Comparison of ENCODE assay signal across 1 cellular context in the genomic region with DNA sequence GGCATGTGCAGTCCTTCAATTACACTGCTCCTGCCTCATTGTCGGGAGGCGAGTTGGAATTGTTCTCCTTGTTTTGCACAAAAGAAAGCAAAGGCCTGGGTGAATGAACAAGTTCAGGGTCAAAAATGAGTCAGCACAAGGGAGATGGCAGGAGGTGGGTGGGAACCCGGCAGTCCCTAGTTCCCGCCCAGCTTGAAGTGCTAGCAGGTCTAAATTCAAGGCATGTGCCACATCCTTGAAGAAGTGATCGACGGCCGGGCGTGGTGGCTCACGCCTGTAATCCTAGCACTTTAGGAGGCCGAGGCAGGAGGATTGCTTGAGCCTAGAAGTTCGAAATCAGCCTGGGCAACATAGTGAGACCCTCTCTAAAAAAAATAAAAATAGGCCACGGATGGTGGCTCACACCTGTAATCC.
TF ChIP-seq lines count a peak whose summit lies in the region.

No MANE protein-coding gene starts in this region.

TF ChIP-seq in K562, 482 proteins besides CTCF, POLR2A, EP300 and RAD21 (continued from another document):
- peak; percentile 77 for TF ChIP-seq TAF1 (IDR thresholded peaks at IDR 0.05; ENCODE audit: control insufficient read depth, extremely low read depth, insufficient read depth, low read length, severe bottlenecking)
- TF ChIP-seq CBX5 (IDR thresholded peaks at IDR 0.05; ENCODE audit: borderline replicate concordance, low read depth) = no peak
- TF ChIP-seq BCL6 (CRISPR knock-in tag; IDR thresholded peaks at IDR 0.05) = no peak
- no peak for TF ChIP-seq ZNF75A (CRISPR knock-in tag; IDR thresholded peaks at IDR 0.05)
- no peak for TF ChIP-seq CSDE1 (IDR thresholded peaks at IDR 0.05)
- no peak for TF ChIP-seq ZBED1 (IDR thresholded peaks at IDR 0.05)
- TF ChIP-seq NR2C2 (CRISPR knock-in tag; IDR thresholded peaks at IDR 0.05) = no peak
- peak; percentile 58 for TF ChIP-seq NR2C2 (tag; IDR thresholded peaks at IDR 0.05)
- TF ChIP-seq SAFB (IDR thresholded peaks at IDR 0.05; ENCODE audit: borderline replicate concordance, low read depth, low read length) = no peak
- peak; percentile 65 for TF ChIP-seq SMAD4 (CRISPR knock-in tag; conservative IDR thresholded peaks at IDR 0.05)
- TF ChIP-seq, protein P1, sequence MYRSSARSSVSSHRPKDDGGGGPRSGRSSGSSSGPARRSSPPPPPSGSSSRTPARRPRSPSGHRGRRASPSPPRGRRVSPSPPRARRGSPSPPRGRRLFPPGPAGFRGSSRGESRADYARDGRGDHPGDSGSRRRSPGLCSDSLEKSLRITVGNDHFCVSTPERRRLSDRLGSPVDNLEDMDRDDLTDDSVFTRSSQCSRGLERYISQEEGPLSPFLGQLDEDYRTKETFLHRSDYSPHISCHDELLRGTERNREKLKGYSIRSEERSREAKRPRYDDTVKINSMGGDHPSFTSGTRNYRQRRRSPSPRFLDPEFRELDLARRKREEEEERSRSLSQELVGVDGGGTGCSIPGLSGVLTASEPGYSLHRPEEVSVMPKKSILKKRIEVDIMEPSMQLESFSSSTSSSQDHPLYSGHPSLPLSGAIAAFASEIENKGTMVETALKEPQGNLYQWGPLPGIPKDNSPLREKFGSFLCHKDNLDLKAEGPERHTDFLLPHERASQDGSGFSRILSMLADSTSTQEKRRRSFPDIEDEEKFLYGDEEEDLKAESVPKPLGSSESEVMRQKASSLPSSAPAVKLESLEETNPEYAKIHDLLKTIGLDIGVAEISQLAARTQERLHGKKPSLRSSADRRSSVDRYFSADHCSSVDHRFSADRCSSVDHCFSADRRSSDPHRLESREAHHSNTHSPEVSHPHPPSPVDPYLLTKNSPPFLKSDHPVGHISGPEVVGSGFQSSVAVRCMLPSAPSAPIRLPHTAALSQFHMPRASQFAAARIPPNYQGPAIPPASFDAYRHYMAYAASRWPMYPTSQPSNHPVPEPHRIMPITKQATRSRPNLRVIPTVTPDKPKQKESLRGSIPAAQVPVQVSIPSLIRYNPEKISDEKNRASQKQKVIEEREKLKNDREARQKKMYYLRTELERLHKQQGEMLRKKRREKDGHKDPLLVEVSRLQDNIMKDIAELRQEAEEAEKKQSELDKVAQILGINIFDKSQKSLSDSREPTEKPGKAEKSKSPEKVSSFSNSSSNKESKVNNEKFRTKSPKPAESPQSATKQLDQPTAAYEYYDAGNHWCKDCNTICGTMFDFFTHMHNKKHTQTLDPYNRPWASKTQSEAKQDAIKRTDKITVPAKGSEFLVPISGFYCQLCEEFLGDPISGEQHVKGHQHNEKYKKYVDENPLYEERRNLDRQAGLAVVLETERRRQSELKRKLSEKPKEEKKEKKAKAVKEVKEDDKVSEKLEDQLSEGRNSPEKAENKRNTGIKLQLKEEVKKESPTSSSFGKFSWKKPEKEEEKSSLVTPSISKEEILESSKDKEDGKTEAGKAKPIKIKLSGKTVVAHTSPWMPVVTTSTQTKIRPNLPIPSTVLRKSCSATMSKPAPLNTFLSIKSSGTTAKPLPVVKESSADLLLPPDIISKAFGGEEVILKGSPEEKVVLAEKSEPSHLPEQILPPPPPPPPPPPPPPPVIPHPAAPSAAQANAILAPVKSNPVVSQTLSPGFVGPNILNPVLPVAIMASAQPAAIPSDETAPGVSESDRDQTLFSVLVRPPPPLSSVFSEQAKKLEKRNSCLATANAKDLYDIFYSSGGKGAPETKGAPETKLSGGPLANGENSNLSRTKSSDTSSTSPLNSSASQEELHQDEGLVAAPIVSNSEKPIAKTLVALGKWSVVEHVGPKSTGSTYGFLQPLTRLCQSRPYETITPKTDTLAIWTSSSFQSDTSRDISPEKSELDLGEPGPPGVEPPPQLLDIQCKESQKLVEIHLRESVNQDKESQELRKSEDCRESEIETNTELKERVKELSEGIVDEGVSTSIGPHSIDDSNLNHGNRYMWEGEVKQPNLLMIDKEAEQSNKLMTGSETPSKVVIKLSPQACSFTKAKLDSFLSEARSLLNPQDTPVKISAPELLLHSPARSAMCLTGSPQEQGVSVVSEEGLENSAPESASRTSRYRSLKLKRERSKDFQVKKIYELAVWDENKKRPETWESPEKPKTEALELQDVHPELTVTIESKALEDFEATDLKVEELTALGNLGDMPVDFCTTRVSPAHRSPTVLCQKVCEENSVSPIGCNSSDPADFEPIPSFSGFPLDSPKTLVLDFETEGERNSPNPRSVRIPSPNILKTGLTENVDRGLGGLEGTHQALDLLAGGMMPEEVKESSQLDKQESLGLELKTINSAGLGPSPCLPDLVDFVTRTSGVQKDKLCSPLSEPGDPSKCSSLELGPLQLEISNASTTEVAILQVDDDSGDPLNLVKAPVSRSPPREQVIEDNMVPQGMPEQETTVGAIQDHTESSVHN (IDR thresholded peaks at IDR 0.05; ENCODE audit: borderline replicate concordance in 1 of 2, low read depth in 1 of 2) = no peak
- peak; percentile 26 for TF ChIP-seq NEUROD1 (IDR thresholded peaks at IDR 0.05; ENCODE audit: borderline replicate concordance, low read depth, low read length, partially characterized antibody)
- TF ChIP-seq ARNT (IDR thresholded peaks at IDR 0.05) = peak in 1 of 2 experiments; percentile 51; a peak in 1 of 4 replicates
- peak; percentile 84 for TF ChIP-seq BCOR (IDR thresholded peaks at IDR 0.05)
- no peak for TF ChIP-seq LEF1 (IDR thresholded peaks at IDR 0.05)
- no peak for TF ChIP-seq MYNN (IDR thresholded peaks at IDR 0.05)
- no peak for TF ChIP-seq MYNN (CRISPR knock-in tag; IDR thresholded peaks at IDR 0.05)
- TF ChIP-seq ZNF717 (CRISPR knock-in tag; IDR thresholded peaks at IDR 0.05) = no peak
- TF ChIP-seq, protein P2, sequence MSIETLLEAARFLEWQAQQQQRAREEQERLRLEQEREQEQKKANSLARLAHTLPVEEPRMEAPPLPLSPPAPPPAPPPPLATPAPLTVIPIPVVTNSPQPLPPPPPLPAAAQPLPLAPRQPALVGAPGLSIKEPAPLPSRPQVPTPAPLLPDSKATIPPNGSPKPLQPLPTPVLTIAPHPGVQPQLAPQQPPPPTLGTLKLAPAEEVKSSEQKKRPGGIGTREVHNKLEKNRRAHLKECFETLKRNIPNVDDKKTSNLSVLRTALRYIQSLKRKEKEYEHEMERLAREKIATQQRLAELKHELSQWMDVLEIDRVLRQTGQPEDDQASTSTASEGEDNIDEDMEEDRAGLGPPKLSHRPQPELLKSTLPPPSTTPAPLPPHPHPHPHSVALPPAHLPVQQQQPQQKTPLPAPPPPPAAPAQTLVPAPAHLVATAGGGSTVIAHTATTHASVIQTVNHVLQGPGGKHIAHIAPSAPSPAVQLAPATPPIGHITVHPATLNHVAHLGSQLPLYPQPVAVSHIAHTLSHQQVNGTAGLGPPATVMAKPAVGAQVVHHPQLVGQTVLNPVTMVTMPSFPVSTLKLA (conservative IDR thresholded peaks at IDR 0.05) = 0 out of 4 replicates have a peak, but pooled peaks of 1 of the 2 experiments have one; percentile 28
- TF ChIP-seq PREB (CRISPR knock-in tag; IDR thresholded peaks at IDR 0.05) = no peak
- TF ChIP-seq NBN (IDR thresholded peaks at IDR 0.05; ENCODE audit: low read depth) = no peak
- TF ChIP-seq ILF3 (IDR thresholded peaks at IDR 0.05; ENCODE audit: borderline replicate concordance) = no peak
- TF ChIP-seq MCM3 (IDR thresholded peaks at IDR 0.05) = no peak
- TF ChIP-seq, protein P3, sequence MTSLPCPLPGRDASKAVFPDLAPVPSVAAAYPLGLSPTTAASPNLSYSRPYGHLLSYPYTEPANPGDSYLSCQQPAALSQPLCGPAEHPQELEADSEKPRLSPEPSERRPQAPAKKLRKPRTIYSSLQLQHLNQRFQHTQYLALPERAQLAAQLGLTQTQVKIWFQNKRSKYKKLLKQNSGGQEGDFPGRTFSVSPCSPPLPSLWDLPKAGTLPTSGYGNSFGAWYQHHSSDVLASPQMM (CRISPR knock-in tag; IDR thresholded peaks at IDR 0.05) = no peak
- TF ChIP-seq PRMT5 (CRISPR knock-in tag; IDR thresholded peaks at IDR 0.05) = no peak
- peak in 1 of 2 experiments; percentile 54; a peak in 1 of 4 replicates for TF ChIP-seq RCOR1 (IDR thresholded peaks at IDR 0.05; ENCODE audit: borderline replicate concordance in 1 of 2, low read depth in 2 of 2, low read length in 2 of 2)
- TF ChIP-seq SAFB2 (IDR thresholded peaks at IDR 0.05; ENCODE audit: borderline replicate concordance, low read depth, low read length, severe bottlenecking) = no peak
- TF ChIP-seq PHF20 (IDR thresholded peaks at IDR 0.05; ENCODE audit: partially characterized antibody) = no peak
- no peak for TF ChIP-seq THRA (IDR thresholded peaks at IDR 0.05)
- TF ChIP-seq ZC3H8 (IDR thresholded peaks at IDR 0.05) = no peak
- TF ChIP-seq, protein P4, sequence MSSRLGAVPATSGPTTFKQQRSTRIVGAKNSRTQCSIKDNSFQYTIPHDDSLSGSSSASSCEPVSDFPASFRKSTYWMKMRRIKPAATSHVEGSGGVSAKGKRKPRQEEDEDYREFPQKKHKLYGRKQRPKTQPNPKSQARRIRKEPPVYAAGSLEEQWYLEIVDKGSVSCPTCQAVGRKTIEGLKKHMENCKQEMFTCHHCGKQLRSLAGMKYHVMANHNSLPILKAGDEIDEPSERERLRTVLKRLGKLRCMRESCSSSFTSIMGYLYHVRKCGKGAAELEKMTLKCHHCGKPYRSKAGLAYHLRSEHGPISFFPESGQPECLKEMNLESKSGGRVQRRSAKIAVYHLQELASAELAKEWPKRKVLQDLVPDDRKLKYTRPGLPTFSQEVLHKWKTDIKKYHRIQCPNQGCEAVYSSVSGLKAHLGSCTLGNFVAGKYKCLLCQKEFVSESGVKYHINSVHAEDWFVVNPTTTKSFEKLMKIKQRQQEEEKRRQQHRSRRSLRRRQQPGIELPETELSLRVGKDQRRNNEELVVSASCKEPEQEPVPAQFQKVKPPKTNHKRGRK (tag; IDR thresholded peaks at IDR 0.05) = no peak
- 0 out of 2 replicates have a peak, but pooled peaks have one; percentile 47 for TF ChIP-seq GATAD2B (IDR thresholded peaks at IDR 0.05; ENCODE audit: borderline replicate concordance)
- TF ChIP-seq ZNF347 (CRISPR knock-in tag; IDR thresholded peaks at IDR 0.05; ENCODE audit: low read depth) = no peak
- TF ChIP-seq NFRKB (IDR thresholded peaks at IDR 0.05; ENCODE audit: low read depth) = no peak
- TF ChIP-seq NFXL1 (CRISPR knock-in tag; IDR thresholded peaks at IDR 0.05) = no peak
- TF ChIP-seq CEBPB (tag; IDR thresholded peaks at IDR 0.05) = no peak
- TF ChIP-seq MTA2 (IDR thresholded peaks at IDR 0.05; ENCODE audit: low read depth) = no peak
TF ChIP-seq in K562: peak in this region for 73.
